In genomic region chr3:67617518-67617917, GRCh38 we compare ENCODE assay signal across 18 cellular contexts.
DNase-seq lines count a peak whose midpoint lies in the region; ATAC-seq and TF ChIP-seq lines count a peak whose summit lies in the region.
"Had no signal": no experiment of that assay in that cellular context is flagged by ENCODE, and none has a peak within 500 bp of the region (broad histone marks: within the 10 kb centered on the region; RNA-seq: fewer than 3 reads in every experiment).

No MANE protein-coding gene starts in this region.

- no peaks in the 10 kb centered on the region for H3K27me3 ChIP-seq in SU-DHL-6 (ENCODE audit: low read length)
- H3K27me3 ChIP-seq: neural progenitor cell had no signal

- no peak overlapping the region for H3K9ac ChIP-seq in SU-DHL-6 (ENCODE audit: low read length)
- H3K9ac ChIP-seq: neural progenitor cell had no signal

- 0 out of 2 replicates have a peak, but pooled peaks cover 4% of the 10 kb centered on the region for H3K79me2 ChIP-seq in SU-DHL-6 (ENCODE audit: insufficient read depth, low read length)

- TF ChIP-seq CTCF in SU-DHL-6 (IDR thresholded peaks at IDR 0.05; ENCODE audit: insufficient read depth, low read length, poor library complexity, severe bottlenecking), result no peak

- peak overlapping the region; percentile 19 for H3K4me2 ChIP-seq in SU-DHL-6 (ENCODE audit: low read depth, low read length, poor library complexity, severe bottlenecking)
- H3K4me2 ChIP-seq: neural progenitor cell had no signal

- no peak overlapping the region for H3K4me3 ChIP-seq in SU-DHL-6 (ENCODE audit: insufficient read depth, low read length, poor library complexity, severe bottlenecking)
- H3K4me3 ChIP-seq: neural progenitor cell had no signal

- H3K27me3 Mint-ChIP-seq in stimulated activated memory B cell treated with anti-CD40 and anti-IgM and Interleukin-4, amounts not matched to agents 10 μg/mL and 1 μg/mL and 100 μg/mL, for 72 hours, result no peaks in the 10 kb centered on the region

- H4K20me1 ChIP-seq in SU-DHL-6 (ENCODE audit: low read depth, low read length), result no peaks in the 10 kb centered on the region

- peaks cover 56% of the 10 kb centered on the region for H3K36me3 Mint-ChIP-seq in stimulated activated memory B cell treated with anti-CD40 and anti-IgM and Interleukin-4, amounts not matched to agents 10 μg/mL and 1 μg/mL and 100 μg/mL, for 72 hours

- DNase-seq in activated gamma-delta T cell treated with Interleukin-2 at 50 U/mL for 16 hours (no peak), NCI-H2081 (lab: John Stamatoyannopoulos, UW) (no peak)
- DNase-seq: Calu3; central memory CD4-positive, alpha-beta T cell; effector memory CD4-positive, alpha-beta T cell; NCI-H1417 treated with DMSO at 0.1 percent for 48 hours; NCI-H446; PC-3; substantia nigra had no signal

- peak; percentile 66 for ATAC-seq in GM18867 (IDR thresholded peaks at IDR 0.05; ENCODE audit: unreplicated experiment)
- ATAC-seq in GM21619 (IDR thresholded peaks at IDR 0.05; ENCODE audit: unreplicated experiment), result peak; percentile 68
- ATAC-seq in HG03342 (IDR thresholded peaks at IDR 0.05; ENCODE audit: unreplicated experiment), result peak; percentile 77
- no peak for ATAC-seq in stimulated activated memory B cell treated with anti-CD40 and anti-IgM and Interleukin-4, amounts not matched to agents 10 μg/mL and 1 μg/mL and 100 μg/mL, for 72 hours
- ATAC-seq in SK-N-SH treated with all-trans-retinoic acid at 6 μM for 48 hours, result no peak
- ATAC-seq: PC-3 had no signal

- 0 out of 2 replicates have a peak, but pooled peaks cover 3% of the 10 kb centered on the region for H3F3A ChIP-seq in SU-DHL-6 (ENCODE audit: insufficient read depth)

- no peaks in the 10 kb centered on the region for H3K9me3 ChIP-seq in SU-DHL-6 (ENCODE audit: insufficient read depth, low read length)

- peaks cover 8% of the 10 kb centered on the region; the same call in 1 of the 2 replicates for H3K36me3 ChIP-seq in SU-DHL-6 (ENCODE audit: low read length)
- H3K36me3 ChIP-seq: neural progenitor cell had no signal

- no peaks in the 10 kb centered on the region for H3K9me2 ChIP-seq in SU-DHL-6 (replicated peaks; ENCODE audit: insufficient read depth, low read length)

- peaks cover 36% of the 10 kb centered on the region for H3K4me1 Mint-ChIP-seq in stimulated activated memory B cell treated with anti-CD40 and anti-IgM and Interleukin-4, amounts not matched to agents 10 μg/mL and 1 μg/mL and 100 μg/mL, for 72 hours

- no peak overlapping the region for H3K27ac Mint-ChIP-seq in stimulated activated memory B cell treated with anti-CD40 and anti-IgM and Interleukin-4, amounts not matched to agents 10 μg/mL and 1 μg/mL and 100 μg/mL, for 72 hours
- H3K27ac Mint-ChIP-seq: activated T-helper 1 cell treated with anti-CD3 and anti-CD28 coated beads, Interleukin-12 subunit alpha, Interleukin-12 subunit beta, Interleukin-2, Interleukin-4 antibody, amounts not matched to agents 30 ng/mL and 10 ng/mL and 1 ng/mL, durations not matched to agents 14 hours and 24 hours and 36 hours; neural progenitor cell had no signal

- H2AFZ ChIP-seq in SU-DHL-6 (ENCODE audit: low read depth, low read length, severe bottlenecking), result no peak overlapping the region
- H2AFZ ChIP-seq: neural progenitor cell had no signal

- H3K9me3 Mint-ChIP-seq in stimulated activated memory B cell treated with anti-CD40 and anti-IgM and Interleukin-4, amounts not matched to agents 10 μg/mL and 1 μg/mL and 100 μg/mL, for 72 hours, result no peaks in the 10 kb centered on the region
- H3K9me3 Mint-ChIP-seq: activated T-helper 1 cell treated with anti-CD3 and anti-CD28 coated beads, Interleukin-12 subunit alpha, Interleukin-12 subunit beta, Interleukin-2, Interleukin-4 antibody, amounts not matched to agents 30 ng/mL and 10 ng/mL and 1 ng/mL, durations not matched to agents 14 hours and 24 hours and 36 hours; neural progenitor cell had no signal

- peak overlapping the region; percentile 27 for H3K27ac ChIP-seq in SU-DHL-6 (ENCODE audit: low read depth, low read length)
- H3K27ac ChIP-seq: neural progenitor cell, VCaP had no signal

- H3K4me3 Mint-ChIP-seq in stimulated activated memory B cell treated with anti-CD40 and anti-IgM and Interleukin-4, amounts not matched to agents 10 μg/mL and 1 μg/mL and 100 μg/mL, for 72 hours, result no peak overlapping the region
- H3K4me3 Mint-ChIP-seq: activated T-helper 1 cell treated with anti-CD3 and anti-CD28 coated beads, Interleukin-12 subunit alpha, Interleukin-12 subunit beta, Interleukin-2, Interleukin-4 antibody, amounts not matched to agents 30 ng/mL and 10 ng/mL and 1 ng/mL, durations not matched to agents 14 hours and 24 hours and 36 hours; neural progenitor cell had no signal

TF ChIP-seq in SK-N-SH treated with all-trans-retinoic acid at 6 μM for 48 hours, 23 proteins besides CTCF, POLR2A, EP300 and RAD21 (continues in another document):
- TF ChIP-seq GLIS3 (CRISPR knock-in tag; IDR thresholded peaks at IDR 0.05) (no peak), TOX (CRISPR knock-in tag; IDR thresholded peaks at IDR 0.05; ENCODE audit: borderline replicate concordance) (no peak), RARB (CRISPR knock-in tag; IDR thresholded peaks at IDR 0.05) (no peak), TSHZ2 (CRISPR knock-in tag; IDR thresholded peaks at IDR 0.05) (no peak), CSDC2 (CRISPR knock-in tag; IDR thresholded peaks at IDR 0.05) (no peak), ZC3H10 (CRISPR knock-in tag; IDR thresholded peaks at IDR 0.05) (no peak), ZNF8 (CRISPR knock-in tag; IDR thresholded peaks at IDR 0.05) (no peak), ZNF565 (CRISPR knock-in tag; conservative IDR thresholded peaks at IDR 0.05; ENCODE audit: low read depth) (no peak), PPARA (CRISPR knock-in tag; IDR thresholded peaks at IDR 0.05; ENCODE audit: borderline replicate concordance) (no peak), ESRRG (CRISPR knock-in tag; IDR thresholded peaks at IDR 0.05) (no peak), CSRNP3 (CRISPR knock-in tag; IDR thresholded peaks at IDR 0.05) (no peak)
- TF ChIP-seq, protein P1, sequence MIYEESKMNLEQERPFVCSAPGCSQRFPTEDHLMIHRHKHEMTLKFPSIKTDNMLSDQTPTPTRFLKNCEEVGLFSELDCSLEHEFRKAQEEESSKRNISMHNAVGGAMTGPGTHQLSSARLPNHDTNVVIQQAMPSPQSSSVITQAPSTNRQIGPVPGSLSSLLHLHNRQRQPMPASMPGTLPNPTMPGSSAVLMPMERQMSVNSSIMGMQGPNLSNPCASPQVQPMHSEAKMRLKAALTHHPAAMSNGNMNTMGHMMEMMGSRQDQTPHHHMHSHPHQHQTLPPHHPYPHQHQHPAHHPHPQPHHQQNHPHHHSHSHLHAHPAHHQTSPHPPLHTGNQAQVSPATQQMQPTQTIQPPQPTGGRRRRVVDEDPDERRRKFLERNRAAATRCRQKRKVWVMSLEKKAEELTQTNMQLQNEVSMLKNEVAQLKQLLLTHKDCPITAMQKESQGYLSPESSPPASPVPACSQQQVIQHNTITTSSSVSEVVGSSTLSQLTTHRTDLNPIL (CRISPR knock-in tag; IDR thresholded peaks at IDR 0.05; ENCODE audit: low read depth), result no peak

Comparison
In these comparisons a context has a peak if more than half of its experiments do, and no peak if none do; other contexts are left out.
1. ATAC-seq: peak in GM18867 (single experiment), GM21619 (single experiment) and HG03342 (single experiment); none in stimulated activated memory B cell treated with anti-CD40 and anti-IgM and Interleukin-4, amounts not matched to agents 10 μg/mL and 1 μg/mL and 100 μg/mL, for 72 hours (single experiment) and SK-N-SH treated with all-trans-retinoic acid at 6 μM for 48 hours (single experiment).